In genomic region chr17:76233588-76234353, GRCh38 we compare ENCODE assay signal across 25 cellular contexts. TPM values are rescaled to one million over a fixed set of nuclear protein-coding genes. Genes with fewer than 3 reads are reported as not detected.
A peak's percentile ranks its signal among the peaks of the same experiment; 100 is the strongest.
DNase-seq lines count a peak whose midpoint lies in the region; ATAC-seq and TF ChIP-seq lines count a peak whose summit lies in the region.
"Had no signal": no experiment of that assay in that cellular context is flagged by ENCODE, and none has a peak within 500 bp of the region (broad histone marks: within the 10 kb centered on the region; RNA-seq: fewer than 3 reads in every experiment).

No MANE protein-coding gene starts in this region.

- no peak overlapping the region for H3K4me3 Mint-ChIP-seq in activated T-cell treated with anti-CD3 and anti-CD28 coated beads, Interleukin-2, amount 50 U/mL, for 24 hours
- peak overlapping the region; percentile 13 to 65 (median 49) for H3K4me3 Mint-ChIP-seq in CD8-positive, alpha-beta memory T cell
- H3K4me3 Mint-ChIP-seq in WTC11 (no peak overlapping the region), HFFc6 (no peak overlapping the region)
- no peak overlapping the region for H3K4me3 Mint-ChIP-seq in activated CD4-positive, alpha-beta T cell treated with anti-CD3 and anti-CD28 coated beads for 36 hours
- H3K4me3 Mint-ChIP-seq: B cell had no signal

- H2BK15ac ChIP-seq in mesenchymal stem cell (ENCODE audit: low read depth, poor library complexity, severe bottlenecking) = no peak overlapping the region

- H3K4ac ChIP-seq in mesenchymal stem cell (ENCODE audit: low read depth in 1 of 2, low read length in 2 of 2) = no peak overlapping the region

- H3K36me3 ChIP-seq in CD8-positive, alpha-beta memory T cell (ENCODE audit: insufficient read depth, low read length) = no peaks in the 10 kb centered on the region
- no peaks in the 10 kb centered on the region for H3K36me3 ChIP-seq in mesenchymal stem cell (ENCODE audit: control insufficient read depth in 1 of 2, insufficient read depth in 2 of 2, low read depth in 1 of 2, low read length in 2 of 2)
- H3K36me3 ChIP-seq: SJCRH30 had no signal

- H2BK120ac ChIP-seq in mesenchymal stem cell (ENCODE audit: low read depth, low read length) = no peak overlapping the region

- H3K36me3 Mint-ChIP-seq in activated T-cell treated with anti-CD3 and anti-CD28 coated beads, Interleukin-2, amount 50 U/mL, for 24 hours (ENCODE audit: low read depth) = peaks cover 11% of the 10 kb centered on the region
- H3K36me3 Mint-ChIP-seq in CD8-positive, alpha-beta memory T cell = peaks cover 0 to 3% (median 0%) of the 10 kb centered on the region in 3 donors
- H3K36me3 Mint-ChIP-seq in WTC11 (no peaks in the 10 kb centered on the region), HFFc6 (ENCODE audit: low read depth) (no peaks in the 10 kb centered on the region)
- peaks cover 13% of the 10 kb centered on the region for H3K36me3 Mint-ChIP-seq in activated CD4-positive, alpha-beta T cell treated with anti-CD3 and anti-CD28 coated beads for 36 hours (ENCODE audit: low read depth)

- peaks cover 5% of the 10 kb centered on the region for H3K79me1 ChIP-seq in mesenchymal stem cell (replicated peaks; ENCODE audit: low read length, poor library complexity, severe bottlenecking)

- H4K91ac ChIP-seq in mesenchymal stem cell (ENCODE audit: low read length) = no peak overlapping the region

- no peak overlapping the region for H3K23ac ChIP-seq in mesenchymal stem cell (ENCODE audit: low read length in 2 of 2)

- H2AFZ ChIP-seq in mesenchymal stem cell (ENCODE audit: low read depth, low read length) = no peak overlapping the region

- CTCF ChIA-PET in CD8-positive, alpha-beta memory T cell (lab: Charles Lee) = interaction anchor here (1.4 kb wide), 1 partner anchor 46 kb away, joined by 8 read pairs; no protein-coding TSS in a partner anchor
- CTCF ChIA-PET in WTC11 (lab: Charles Lee) = interaction anchor here (1.0 to 2.0 kb wide), 2 partner anchors 46 to 112 kb away, joined by 4 read pairs; no protein-coding TSS in a partner anchor
- CTCF ChIA-PET in activated CD4-positive, alpha-beta T cell treated with anti-CD3 and anti-CD28 coated beads for 36 hours (lab: Charles Lee) = interaction anchor here (0.7 to 1.1 kb wide), 6 partner anchors 9 to 130 kb away, joined by 3 read pairs; no protein-coding TSS in a partner anchor

- no peak overlapping the region for H3K14ac ChIP-seq in mesenchymal stem cell (ENCODE audit: low read length in 2 of 2)

- POLR2A ChIA-PET in CD8-positive, alpha-beta memory T cell (lab: Charles Lee) = no interaction called here
- POLR2A ChIA-PET in WTC11 (lab: Charles Lee) = interaction anchor here (0.6 kb wide), 2 partner anchors 15 to 223 kb away, joined by 3 to 4 read pairs; no protein-coding TSS in a partner anchor
- POLR2A ChIA-PET in activated CD4-positive, alpha-beta T cell treated with anti-CD3 and anti-CD28 coated beads for 36 hours (lab: Charles Lee) = no interaction called here

- H3K9me3 ChIP-seq in CD8-positive, alpha-beta memory T cell (ENCODE audit: low read length) = no peaks in the 10 kb centered on the region
- H3K9me3 ChIP-seq in mesenchymal stem cell (ENCODE audit: control insufficient read depth, low read length) = no peaks in the 10 kb centered on the region

- H3K4me3 ChIP-seq in CD8-positive, alpha-beta memory T cell (ENCODE audit: low read length) = no peak overlapping the region
- H3K4me3 ChIP-seq in mesenchymal stem cell (ENCODE audit: insufficient read depth in 1 of 2, low read depth in 1 of 2, low read length in 2 of 2) = no peak overlapping the region
- H3K4me3 ChIP-seq: SJCRH30, smooth muscle cell had no signal

- H3K4me1 ChIP-seq in CD8-positive, alpha-beta memory T cell (ENCODE audit: insufficient read depth, low read length) = peaks cover 26% of the 10 kb centered on the region
- peaks cover 8% of the 10 kb centered on the region for H3K4me1 ChIP-seq in mesenchymal stem cell (ENCODE audit: control insufficient read depth, insufficient read depth, low read depth, low read length)
- H3K4me1 ChIP-seq: SJCRH30 had no signal

- H3K18ac ChIP-seq in mesenchymal stem cell (ENCODE audit: low read depth in 1 of 2, low read length in 2 of 2) = no peak overlapping the region

- no peak for DNase-seq in activated T-cell treated with anti-CD3 and anti-CD28 coated beads, Interleukin-2, amount 50 U/mL, for 24 hours
- DNase-seq in activated T-cell treated with anti-CD3 and anti-CD28 coated beads for 4 hours (no peak), WTC11 (ENCODE audit: low spot score) (no peak), mesenchymal stem cell (no peak), HFFc6 (no peak), DMS53 (lab: John Stamatoyannopoulos, UW) (no peak)
- DNase-seq in CD8-positive, alpha-beta memory T cell = no peak
- DNase-seq in activated CD4-positive, alpha-beta T cell treated with anti-CD3 and anti-CD28 coated beads for 36 hours = no peak
- DNase-seq: activated CD4-positive, alpha-beta T cell treated with anti-CD3 and anti-CD28 coated beads, Interleukin-2, amount 50 U/mL, for 48 hours; activated CD4-positive, CD25-positive, alpha-beta regulatory T cell; activated naive CD4-positive, alpha-beta T cell treated with anti-CD3 and anti-CD28 coated beads, Interleukin-2, amount 50 U/mL, for 16 hours; activated T-cell treated with anti-CD3 and anti-CD28 coated beads, Interleukin-2, amount 50 U/mL, for 1 hour; dermis blood vessel endothelial cell; Karpas-422; left ventricle myocardium superior; NCI-H1436; NCI-H2081 treated with DMSO at 0.1 percent for 48 hours; NCI-H226; NCI-H69; SJCRH30; stimulated activated CD4-positive, alpha-beta T cell treated with anti-CD3 and anti-CD28 coated beads, Interleukin-1b, Interleukin-23, amount 100 ng/mL, for 48 hours; trophoblast cell had no signal

- no peak overlapping the region for H2BK5ac ChIP-seq in mesenchymal stem cell (ENCODE audit: low read depth, low read length, poor library complexity, severe bottlenecking)

- H3K4me1 Mint-ChIP-seq in activated T-cell treated with anti-CD3 and anti-CD28 coated beads, Interleukin-2, amount 50 U/mL, for 24 hours (ENCODE audit: low read depth) = peaks cover 66% of the 10 kb centered on the region
- peaks cover 34 to 70% (median 55%) of the 10 kb centered on the region in 3 donors for H3K4me1 Mint-ChIP-seq in CD8-positive, alpha-beta memory T cell
- H3K4me1 Mint-ChIP-seq in WTC11 = no peaks in the 10 kb centered on the region
- H3K4me1 Mint-ChIP-seq in HFFc6 (ENCODE audit: low read depth) = peaks cover 31% of the 10 kb centered on the region
- peaks cover 49% of the 10 kb centered on the region for H3K4me1 Mint-ChIP-seq in activated CD4-positive, alpha-beta T cell treated with anti-CD3 and anti-CD28 coated beads for 36 hours
- H3K4me1 Mint-ChIP-seq: B cell had no signal

- H3K9me3 Mint-ChIP-seq in activated T-cell treated with anti-CD3 and anti-CD28 coated beads, Interleukin-2, amount 50 U/mL, for 24 hours = no peaks in the 10 kb centered on the region
- peaks cover 0 to 4% (median 0%) of the 10 kb centered on the region in 5 donors for H3K9me3 Mint-ChIP-seq in CD8-positive, alpha-beta memory T cell
- no peaks in the 10 kb centered on the region for H3K9me3 Mint-ChIP-seq in WTC11
- no peaks in the 10 kb centered on the region for H3K9me3 Mint-ChIP-seq in HFFc6
- H3K9me3 Mint-ChIP-seq in activated CD4-positive, alpha-beta T cell treated with anti-CD3 and anti-CD28 coated beads for 36 hours (ENCODE audit: low read depth) = no peaks in the 10 kb centered on the region

- H2AK5ac ChIP-seq in mesenchymal stem cell (ENCODE audit: low read length, severe bottlenecking) = peak overlapping the region; percentile 36

- peak overlapping the region; percentile 38 for H3K27ac ChIP-seq in CD8-positive, alpha-beta memory T cell (ENCODE audit: low read depth, low read length)
- H3K27ac ChIP-seq in mesenchymal stem cell (ENCODE audit: low read length, poor library complexity, severe bottlenecking) = peak overlapping the region; percentile 28
- H3K27ac ChIP-seq: HL-60, SJCRH30 had no signal

- intact Hi-C loops in activated CD4-positive, alpha-beta T cell treated with anti-CD3 and anti-CD28 coated beads for 36 hours (cut with DNase I, micrococcal nuclease) = loop anchor here in 1 of 2 experiments (5.0 kb wide), 1 partner anchor 36 kb away; no protein-coding TSS in a partner anchor

- peak overlapping the region; percentile 47 for H3K27ac Mint-ChIP-seq in activated T-cell treated with anti-CD3 and anti-CD28 coated beads, Interleukin-2, amount 50 U/mL, for 24 hours
- H3K27ac Mint-ChIP-seq in CD8-positive, alpha-beta memory T cell = peak overlapping the region; percentile 0 to 87 (median 70)
- no peak overlapping the region for H3K27ac Mint-ChIP-seq in WTC11
- H3K27ac Mint-ChIP-seq in HFFc6 = no peak overlapping the region
- no peak overlapping the region for H3K27ac Mint-ChIP-seq in activated CD4-positive, alpha-beta T cell treated with anti-CD3 and anti-CD28 coated beads for 36 hours
- H3K27ac Mint-ChIP-seq: B cell had no signal

- H2BK12ac ChIP-seq in mesenchymal stem cell (ENCODE audit: low read length in 2 of 2) = no peak overlapping the region

- no peak for ATAC-seq in WTC11
- no peak for ATAC-seq in activated CD4-positive, alpha-beta T cell treated with anti-CD3 and anti-CD28 coated beads for 36 hours
- ATAC-seq: left ventricle myocardium superior had no signal

- TF ChIP-seq CTCF in WTC11 (IDR thresholded peaks at IDR 0.05) = no peak
- TF ChIP-seq CTCF in HFFc6 (IDR thresholded peaks at IDR 0.05) = no peak

- H3K27me3 ChIP-seq in CD8-positive, alpha-beta memory T cell (ENCODE audit: insufficient read depth, low read length, poor library complexity, severe bottlenecking) = no peaks in the 10 kb centered on the region
- peaks cover 0 to 7% of the 10 kb centered on the region in 2 experiments for H3K27me3 ChIP-seq in mesenchymal stem cell (ENCODE audit: control insufficient read depth in 1 of 2, insufficient read depth in 1 of 2, low read length in 2 of 2)
- H3K27me3 ChIP-seq: SJCRH30 had no signal

- H3K4me2 ChIP-seq in mesenchymal stem cell (ENCODE audit: low read length, poor library complexity, severe bottlenecking) = no peak overlapping the region
- H3K4me2 ChIP-seq: smooth muscle cell had no signal

- 100% methylated on average over 5 of the region's 6 CpGs for WGBS in mesenchymal stem cell

- H3K27me3 Mint-ChIP-seq in activated T-cell treated with anti-CD3 and anti-CD28 coated beads, Interleukin-2, amount 50 U/mL, for 24 hours = no peaks in the 10 kb centered on the region
- H3K27me3 Mint-ChIP-seq in CD8-positive, alpha-beta memory T cell = no peaks in the 10 kb centered on the region
- H3K27me3 Mint-ChIP-seq in WTC11 (ENCODE audit: low read depth) (peaks cover 17% of the 10 kb centered on the region), HFFc6 (ENCODE audit: insufficient read depth) (peaks cover 20% of the 10 kb centered on the region)
- no peaks in the 10 kb centered on the region for H3K27me3 Mint-ChIP-seq in activated CD4-positive, alpha-beta T cell treated with anti-CD3 and anti-CD28 coated beads for 36 hours

- H3K9ac ChIP-seq in mesenchymal stem cell (ENCODE audit: low read length) = no peak overlapping the region

- H4K8ac ChIP-seq in mesenchymal stem cell (ENCODE audit: low read length) = no peak overlapping the region

RNA-seq across cellular contexts. Expression of gene RNF157, which starts 6.5 kb away (rescaled TPM):
- total RNA-seq in CD8-positive, alpha-beta memory T cell = 10 to 100 TPM; 13.9 TPM
- 10.7 TPM for polyA plus RNA-seq in CD8-positive, alpha-beta memory T cell
- total RNA-seq in WTC11 (2021) = 11.2 to 15.1 TPM (median 13.7 TPM) in 3 replicates
- polyA plus RNA-seq in mesenchymal stem cell (2013, experiment 1 of 2) = 5.8 TPM
- 5.5 TPM for polyA plus RNA-seq in mesenchymal stem cell (2013, experiment 2 of 2)
- under 1 TPM in 3 of 6 experiments, not detected in 3; 0.11 to 0.19 (median 0.18) TPM for total RNA-seq in HFFc6 (2021; fragmentation: NEBNext Ultra II Directional; extraction: Animal tissue kit (Norgen Biotek cat#: 25700))
- total RNA-seq in activated CD4-positive, alpha-beta T cell treated with anti-CD3 and anti-CD28 coated beads for 36 hours = 10 to 100 TPM; 24.0 to 39.4 TPM

RNA-seq across cellular contexts. Expression of gene UBALD2, which starts 31.4 kb away (rescaled TPM):
- 100 to 1,000 TPM; 125 to 133 TPM for total RNA-seq in CD8-positive, alpha-beta memory T cell
- polyA plus RNA-seq in CD8-positive, alpha-beta memory T cell = 8.7 TPM
- 24.4 to 30.3 TPM (median 28.2 TPM) in 3 replicates for total RNA-seq in WTC11 (2021)
- polyA plus RNA-seq in mesenchymal stem cell (2013, experiment 1 of 2) = 74.6 TPM
- 80.5 TPM for polyA plus RNA-seq in mesenchymal stem cell (2013, experiment 2 of 2)
- 10 to 100 TPM; 24.5 to 35.7 (median 30.5) TPM for total RNA-seq in HFFc6 (2021; fragmentation: NEBNext Ultra II Directional; extraction: Animal tissue kit (Norgen Biotek cat#: 25700))
- 100 to 1,000 TPM; 299 to 639 TPM for total RNA-seq in activated CD4-positive, alpha-beta T cell treated with anti-CD3 and anti-CD28 coated beads for 36 hours

Comparison
In these comparisons a context has a peak if more than half of its experiments do, and no peak if none do; other contexts are left out.
1. H3K27ac Mint-ChIP-seq: peak in activated T-cell treated with anti-CD3 and anti-CD28 coated beads, Interleukin-2, amount 50 U/mL, for 24 hours (single experiment) and CD8-positive, alpha-beta memory T cell (8 of 8); none in WTC11 (single experiment), HFFc6 (single experiment) and activated CD4-positive, alpha-beta T cell treated with anti-CD3 and anti-CD28 coated beads for 36 hours (single experiment).
2. H3K4me3 Mint-ChIP-seq: peak in CD8-positive, alpha-beta memory T cell (7 of 7); none in activated T-cell treated with anti-CD3 and anti-CD28 coated beads, Interleukin-2, amount 50 U/mL, for 24 hours (single experiment), WTC11 (single experiment), HFFc6 (single experiment) and activated CD4-positive, alpha-beta T cell treated with anti-CD3 and anti-CD28 coated beads for 36 hours (single experiment).
3. RNA of gene RNF157, which starts 6.5 kb away (total RNA-seq): 24.0 to 39.4 TPM in activated CD4-positive, alpha-beta T cell treated with anti-CD3 and anti-CD28 coated beads for 36 hours, 13.9 TPM in CD8-positive, alpha-beta memory T cell and 11.2 to 15.1 TPM in WTC11; 0.11 to 0.19 TPM in HFFc6; every median in the first group is over 10 times any median in the second.